ENCODE assay signal across 1 cellular context in the genomic region with DNA sequence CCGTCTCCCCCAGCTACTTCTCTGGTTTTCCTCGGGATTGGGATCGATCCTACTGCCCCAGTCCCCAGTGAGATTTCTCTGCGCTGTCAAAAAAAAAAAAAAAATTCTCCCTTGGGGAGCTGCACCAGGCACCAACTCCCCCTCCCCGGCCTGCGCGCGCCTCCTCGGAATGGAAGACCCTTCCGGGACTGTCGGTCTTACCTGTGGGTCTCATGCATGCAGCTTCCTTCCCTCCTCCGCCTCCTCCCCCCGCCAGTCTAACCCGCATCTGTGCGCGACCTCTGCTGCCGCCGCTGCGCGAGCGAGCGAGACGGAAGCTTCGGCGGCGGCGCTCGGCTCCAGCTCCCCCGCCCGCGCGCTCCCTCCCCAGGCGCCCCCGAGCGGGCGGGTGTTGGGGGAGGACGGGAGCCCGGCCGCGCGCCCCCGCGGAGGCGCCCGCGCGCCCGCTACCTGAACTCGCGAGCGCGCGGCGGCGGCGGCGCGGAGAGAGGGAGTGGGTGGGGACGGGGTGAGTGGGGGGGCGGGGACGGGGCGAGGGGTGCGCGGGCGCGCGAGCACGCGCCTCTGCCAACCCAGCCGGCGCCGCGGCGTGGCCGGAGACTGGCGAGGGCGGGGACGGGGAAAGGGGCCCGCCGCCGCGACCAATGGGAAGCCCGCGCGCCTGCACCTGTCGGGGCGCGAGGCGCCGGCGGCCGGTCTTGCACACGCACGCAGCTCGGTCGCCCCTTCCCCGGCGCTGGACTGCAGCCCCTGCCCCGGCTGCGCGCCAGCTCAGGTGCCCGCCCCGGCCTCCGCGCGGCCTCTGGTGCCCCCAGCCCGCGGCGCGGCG.
TF ChIP-seq lines count a peak whose summit lies in the region.

SUSD4 (minus strand) TSS at position 321 of the 829 bp plus-strand sequence. CDS start 751 bp downstream, outside the sequence.

TF ChIP-seq in GM12878, 131 proteins besides CTCF, POLR2A, EP300 and RAD21:
- TF ChIP-seq, protein P1, sequence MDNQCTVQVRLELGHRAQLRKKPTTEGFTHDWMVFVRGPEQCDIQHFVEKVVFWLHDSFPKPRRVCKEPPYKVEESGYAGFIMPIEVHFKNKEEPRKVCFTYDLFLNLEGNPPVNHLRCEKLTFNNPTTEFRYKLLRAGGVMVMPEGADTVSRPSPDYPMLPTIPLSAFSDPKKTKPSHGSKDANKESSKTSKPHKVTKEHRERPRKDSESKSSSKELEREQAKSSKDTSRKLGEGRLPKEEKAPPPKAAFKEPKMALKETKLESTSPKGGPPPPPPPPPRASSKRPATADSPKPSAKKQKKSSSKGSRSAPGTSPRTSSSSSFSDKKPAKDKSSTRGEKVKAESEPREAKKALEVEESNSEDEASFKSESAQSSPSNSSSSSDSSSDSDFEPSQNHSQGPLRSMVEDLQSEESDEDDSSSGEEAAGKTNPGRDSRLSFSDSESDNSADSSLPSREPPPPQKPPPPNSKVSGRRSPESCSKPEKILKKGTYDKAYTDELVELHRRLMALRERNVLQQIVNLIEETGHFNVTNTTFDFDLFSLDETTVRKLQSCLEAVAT (IDR thresholded peaks at IDR 0.05) = no peak
- TF ChIP-seq ZNF24 (IDR thresholded peaks at IDR 0.05) (no peak), SMC3 (IDR thresholded peaks at IDR 0.05; ENCODE audit: borderline replicate concordance, low read length) (no peak), ZZZ3 (IDR thresholded peaks at IDR 0.05; ENCODE audit: control insufficient read depth, insufficient read length, low read depth) (no peak), KAT2A (conservative IDR thresholded peaks at IDR 0.05; ENCODE audit: control insufficient read depth, low read depth, low read length) (no peak), NFIC (IDR thresholded peaks at IDR 0.05; ENCODE audit: low read depth, low read length) (no peak), ZSCAN29 (IDR thresholded peaks at IDR 0.05) (no peak), FOXK2 (IDR thresholded peaks at IDR 0.05) (no peak), EED (IDR thresholded peaks at IDR 0.05; ENCODE audit: low read depth) (no peak), BCL11A (IDR thresholded peaks at IDR 0.05; ENCODE audit: low read depth, low read length) (no peak), ZNF274 (IDR thresholded peaks at IDR 0.05; ENCODE audit: insufficient read depth, insufficient read length) (no peak), SMAD1 (IDR thresholded peaks at IDR 0.05; ENCODE audit: low read depth, partially characterized antibody) (no peak), NR2C1 (IDR thresholded peaks at IDR 0.05) (no peak), CBX5 (IDR thresholded peaks at IDR 0.05; ENCODE audit: low read depth) (no peak), RFX5 (IDR thresholded peaks at IDR 0.05; ENCODE audit: low read depth, low read length) (no peak), IKZF2 (IDR thresholded peaks at IDR 0.05) (no peak), POLR2AphosphoS2 (IDR thresholded peaks at IDR 0.05; ENCODE audit: low read depth, low read length) (no peak)
- TF ChIP-seq, protein P2, sequence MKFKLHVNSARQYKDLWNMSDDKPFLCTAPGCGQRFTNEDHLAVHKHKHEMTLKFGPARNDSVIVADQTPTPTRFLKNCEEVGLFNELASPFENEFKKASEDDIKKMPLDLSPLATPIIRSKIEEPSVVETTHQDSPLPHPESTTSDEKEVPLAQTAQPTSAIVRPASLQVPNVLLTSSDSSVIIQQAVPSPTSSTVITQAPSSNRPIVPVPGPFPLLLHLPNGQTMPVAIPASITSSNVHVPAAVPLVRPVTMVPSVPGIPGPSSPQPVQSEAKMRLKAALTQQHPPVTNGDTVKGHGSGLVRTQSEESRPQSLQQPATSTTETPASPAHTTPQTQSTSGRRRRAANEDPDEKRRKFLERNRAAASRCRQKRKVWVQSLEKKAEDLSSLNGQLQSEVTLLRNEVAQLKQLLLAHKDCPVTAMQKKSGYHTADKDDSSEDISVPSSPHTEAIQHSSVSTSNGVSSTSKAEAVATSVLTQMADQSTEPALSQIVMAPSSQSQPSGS (IDR thresholded peaks at IDR 0.05; ENCODE audit: low read length) = no peak
- TF ChIP-seq, protein P3, sequence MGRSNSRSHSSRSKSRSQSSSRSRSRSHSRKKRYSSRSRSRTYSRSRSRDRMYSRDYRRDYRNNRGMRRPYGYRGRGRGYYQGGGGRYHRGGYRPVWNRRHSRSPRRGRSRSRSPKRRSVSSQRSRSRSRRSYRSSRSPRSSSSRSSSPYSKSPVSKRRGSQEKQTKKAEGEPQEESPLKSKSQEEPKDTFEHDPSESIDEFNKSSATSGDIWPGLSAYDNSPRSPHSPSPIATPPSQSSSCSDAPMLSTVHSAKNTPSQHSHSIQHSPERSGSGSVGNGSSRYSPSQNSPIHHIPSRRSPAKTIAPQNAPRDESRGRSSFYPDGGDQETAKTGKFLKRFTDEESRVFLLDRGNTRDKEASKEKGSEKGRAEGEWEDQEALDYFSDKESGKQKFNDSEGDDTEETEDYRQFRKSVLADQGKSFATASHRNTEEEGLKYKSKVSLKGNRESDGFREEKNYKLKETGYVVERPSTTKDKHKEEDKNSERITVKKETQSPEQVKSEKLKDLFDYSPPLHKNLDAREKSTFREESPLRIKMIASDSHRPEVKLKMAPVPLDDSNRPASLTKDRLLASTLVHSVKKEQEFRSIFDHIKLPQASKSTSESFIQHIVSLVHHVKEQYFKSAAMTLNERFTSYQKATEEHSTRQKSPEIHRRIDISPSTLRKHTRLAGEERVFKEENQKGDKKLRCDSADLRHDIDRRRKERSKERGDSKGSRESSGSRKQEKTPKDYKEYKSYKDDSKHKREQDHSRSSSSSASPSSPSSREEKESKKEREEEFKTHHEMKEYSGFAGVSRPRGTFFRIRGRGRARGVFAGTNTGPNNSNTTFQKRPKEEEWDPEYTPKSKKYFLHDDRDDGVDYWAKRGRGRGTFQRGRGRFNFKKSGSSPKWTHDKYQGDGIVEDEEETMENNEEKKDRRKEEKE (IDR thresholded peaks at IDR 0.05) = no peak
